26 cellular contexts compared by ENCODE assay signal in genomic region chr22:44462246-44463015, GRCh38. TPM values are rescaled to one million over a fixed set of nuclear protein-coding genes. Genes with fewer than 3 reads are reported as not detected.
A peak's percentile ranks its signal among the peaks of the same experiment; 100 is the strongest.
DNase-seq lines count a peak whose midpoint lies in the region; ATAC-seq, FAIRE-seq and TF ChIP-seq lines count a peak whose summit lies in the region.
"Had no signal": no experiment of that assay in that cellular context is flagged by ENCODE, and none has a peak within 500 bp of the region (broad histone marks: within the 10 kb centered on the region; RNA-seq: fewer than 3 reads in every experiment).

No MANE protein-coding gene starts in this region.

- H3K4me3 Mint-ChIP-seq in osteocyte (ENCODE audit: unreplicated experiment), result no peak overlapping the region
- H3K4me3 Mint-ChIP-seq: CD4-positive, alpha-beta memory T cell; HFFc6 had no signal

- 89 to 92% (median 91%) methylated on average over 16 of the region's 16 CpGs for WGBS in psoas muscle, 3 donors
- WGBS in pancreas, 2 donors, result 70 to 71% methylated on average over 16 of the region's 16 CpGs

- no peak overlapping the region for H3K4me3 ChIP-seq in H7 (ENCODE audit: insufficient read depth, low read depth, low read length)
- no peak overlapping the region for H3K4me3 ChIP-seq in colonic mucosa
- H3K4me3 ChIP-seq in psoas muscle, result no peak overlapping the region
- H3K4me3 ChIP-seq in pancreas, result no peak overlapping the region
- H3K4me3 ChIP-seq: A549; BLaER1 treated with 17β-estradiol and CSF1 and Interleukin-3, amounts not matched to agents 10 nM and 100 nM; GM23248; HAP-1; MG63 had no signal

- no peak for FAIRE-seq in pancreas (lab: Jason Lieb, UNC)
- FAIRE-seq: A549, G401.6 had no signal

- H3K36me3 ChIP-seq in H7 (replicated peaks; ENCODE audit: control insufficient read depth, insufficient read depth, low read length), result no peaks in the 10 kb centered on the region
- H3K36me3 ChIP-seq in colonic mucosa, result no peaks in the 10 kb centered on the region
- H3K36me3 ChIP-seq in psoas muscle (ENCODE audit: insufficient read depth in 1 of 2, low read depth in 1 of 2), result no peaks in the 10 kb centered on the region
- H3K36me3 ChIP-seq in pancreas, result no peaks in the 10 kb centered on the region
- H3K36me3 ChIP-seq: BLaER1 treated with 17β-estradiol and CSF1 and Interleukin-3, amounts not matched to agents 10 nM and 100 nM; HAP-1; MG63 had no signal

- DNase-seq in D341Med (ENCODE audit: low spot score), result peak; percentile 7
- DNase-seq in H7, result peak; percentile 14
- peak; percentile 10 for DNase-seq in colonic mucosa
- peak; percentile 59 for DNase-seq in osteocyte (ENCODE audit: extremely low spot score, unreplicated experiment)
- no peak for DNase-seq in psoas muscle
- no peak for DNase-seq in pancreas
- no peak for DNase-seq in erythroblast (lab: John Stamatoyannopoulos, UW)
- DNase-seq: AML-193; CD4-positive, alpha-beta memory T cell; COR-L47; GM23248; HFFc6; KG1; MG63; NCI-H1694; NCI-H2029 treated with DMSO at 0.1 percent for 48 hours; NCI-H2227 treated with DMSO at 0.1 percent for 48 hours; NCI-H774; NK-92 treated with Interleukin-12 subunit alpha and Interleukin-12 subunit beta, amount 100 ng/mL, for 24 hours; PC-3; SK-N-SH had no signal

- intact Hi-C loops in colonic mucosa (cut with DNase I), result no loop called here
- intact Hi-C loops in psoas muscle (cut with DNase I), result no loop called here
- intact Hi-C loops in pancreas (cut with DNase I), result no loop called here

- no peaks in the 10 kb centered on the region for H3K9me3 Mint-ChIP-seq in osteocyte (ENCODE audit: unreplicated experiment)
- H3K9me3 Mint-ChIP-seq: HFFc6 had no signal

- no peaks in the 10 kb centered on the region for H3K4me1 Mint-ChIP-seq in osteocyte (ENCODE audit: unreplicated experiment)

- no peaks in the 10 kb centered on the region; the same call in 1 of the 2 replicates for H3K27me3 ChIP-seq in H7 (ENCODE audit: control insufficient read depth, insufficient read depth, low read length)
- H3K27me3 ChIP-seq in colonic mucosa, result no peaks in the 10 kb centered on the region
- H3K27me3 ChIP-seq in psoas muscle (ENCODE audit: insufficient read depth in 3 of 3, low read length in 2 of 3), result peaks cover 0 to 2% (median 0%) of the 10 kb centered on the region in 3 donors
- no peaks in the 10 kb centered on the region for H3K27me3 ChIP-seq in pancreas
- H3K27me3 ChIP-seq: BLaER1 treated with 17β-estradiol and CSF1 and Interleukin-3, amounts not matched to agents 10 nM and 100 nM; MG63 had no signal

- H3K36me3 Mint-ChIP-seq in osteocyte (ENCODE audit: unreplicated experiment), result no peaks in the 10 kb centered on the region
- H3K36me3 Mint-ChIP-seq: CD4-positive, alpha-beta memory T cell had no signal

- H3K9me3 ChIP-seq in colonic mucosa (no peaks in the 10 kb centered on the region), psoas muscle (no peaks in the 10 kb centered on the region), pancreas (no peaks in the 10 kb centered on the region)
- H3K9me3 ChIP-seq: A549, HAP-1, MG63, SK-N-SH had no signal

- H3K27ac ChIP-seq in colonic mucosa (no peak overlapping the region), psoas muscle (no peak overlapping the region), pancreas (no peak overlapping the region)
- H3K27ac ChIP-seq: A549; BLaER1 treated with 17β-estradiol and CSF1 and Interleukin-3, amounts not matched to agents 10 nM and 100 nM; GM23248 had no signal

- H3K4me1 ChIP-seq in colonic mucosa (no peaks in the 10 kb centered on the region), psoas muscle (peaks cover 3% of the 10 kb centered on the region), pancreas (no peaks in the 10 kb centered on the region)
- H3K4me1 ChIP-seq: HAP-1 had no signal

- TF ChIP-seq CTCF in colonic mucosa (IDR thresholded peaks at IDR 0.05) (no peak), osteocyte (IDR thresholded peaks at IDR 0.05) (no peak), psoas muscle (IDR thresholded peaks at IDR 0.05) (no peak), pancreas (IDR thresholded peaks at IDR 0.05) (no peak)

- ATAC-seq in HG02970 (IDR thresholded peaks at IDR 0.05; ENCODE audit: low FRiP score, unreplicated experiment) (no peak), psoas muscle (no peak), pancreas (no peak)
- ATAC-seq: A549, PC-3 had no signal

- H3K27ac Mint-ChIP-seq in osteocyte (ENCODE audit: unreplicated experiment), result no peak overlapping the region
- H3K27ac Mint-ChIP-seq: CD4-positive, alpha-beta memory T cell; HFFc6 had no signal

- no peak overlapping the region for H3K9ac ChIP-seq in colonic mucosa (ENCODE audit: low read depth in 2 of 2, low read length in 2 of 2)
- H3K9ac ChIP-seq: BLaER1 treated with 17β-estradiol and CSF1 and Interleukin-3, amounts not matched to agents 10 nM and 100 nM; GM23248; SK-N-SH had no signal

- TF ChIP-seq POLR2A in erythroblast (IDR thresholded peaks at IDR 0.05; ENCODE audit: low read length), result no peak

- H3K27me3 Mint-ChIP-seq in osteocyte (ENCODE audit: unreplicated experiment), result peaks cover 27% of the 10 kb centered on the region
- H3K27me3 Mint-ChIP-seq: CD4-positive, alpha-beta memory T cell had no signal

RNA-seq across cellular contexts. Expression of gene RTL6, which starts 35.6 kb away (rescaled TPM):
- total RNA-seq in H7 (2014; rRNA removed; shearing (Covaris generic)), result 13.9 and 16.6 TPM in 2 replicates
- total RNA-seq in colonic mucosa, result 10 to 100 TPM; 20.2 to 23.8 TPM
- total RNA-seq in osteocyte, result 34.1 and 35.5 TPM in 2 replicates
- 10 to 100 TPM; 16.9 to 25.0 (median 23.1) TPM for total RNA-seq in psoas muscle
- polyA plus RNA-seq in psoas muscle, result 10 to 100 TPM in 2 of 3 donors, 1 to 10 TPM in 1; 9.3 to 43.7 (median 20.1) TPM
- total RNA-seq in pancreas, result 10 to 100 TPM in 1 of 6 donors, 1 to 10 TPM in 5; 6.2 to 12.9 (median 8.8) TPM
- 1 to 10 TPM; 3.1 to 6.2 TPM for polyA plus RNA-seq in pancreas

Comparison
In these comparisons a context has a peak if more than half of its experiments do, and no peak if none do; other contexts are left out.
1. DNase-seq: peak in D341Med (single experiment), H7 (single experiment), colonic mucosa (single experiment) and osteocyte (single experiment); none in psoas muscle (0 of 2), pancreas (0 of 6) and erythroblast (0 of 2).